ENCODE assay signal across 1 cellular context in genomic region chr19:49216076-49216475, GRCh38.
TF ChIP-seq lines count a peak whose summit lies in the region.

No MANE protein-coding gene starts in this region.

TF ChIP-seq in IMR-90, 13 proteins besides CTCF, POLR2A, EP300 and RAD21 (continued from another document):
- TF ChIP-seq CEBPB (IDR thresholded peaks at IDR 0.05; ENCODE audit: low read depth, low read length), result no peak
- no peak for TF ChIP-seq FOS (IDR thresholded peaks at IDR 0.05; ENCODE audit: low read depth, low read length)
- TF ChIP-seq NFE2L2 (IDR thresholded peaks at IDR 0.05; ENCODE audit: low read depth, low read length), result no peak
